ENCODE assay signal across 21 cellular contexts in the genomic region with DNA sequence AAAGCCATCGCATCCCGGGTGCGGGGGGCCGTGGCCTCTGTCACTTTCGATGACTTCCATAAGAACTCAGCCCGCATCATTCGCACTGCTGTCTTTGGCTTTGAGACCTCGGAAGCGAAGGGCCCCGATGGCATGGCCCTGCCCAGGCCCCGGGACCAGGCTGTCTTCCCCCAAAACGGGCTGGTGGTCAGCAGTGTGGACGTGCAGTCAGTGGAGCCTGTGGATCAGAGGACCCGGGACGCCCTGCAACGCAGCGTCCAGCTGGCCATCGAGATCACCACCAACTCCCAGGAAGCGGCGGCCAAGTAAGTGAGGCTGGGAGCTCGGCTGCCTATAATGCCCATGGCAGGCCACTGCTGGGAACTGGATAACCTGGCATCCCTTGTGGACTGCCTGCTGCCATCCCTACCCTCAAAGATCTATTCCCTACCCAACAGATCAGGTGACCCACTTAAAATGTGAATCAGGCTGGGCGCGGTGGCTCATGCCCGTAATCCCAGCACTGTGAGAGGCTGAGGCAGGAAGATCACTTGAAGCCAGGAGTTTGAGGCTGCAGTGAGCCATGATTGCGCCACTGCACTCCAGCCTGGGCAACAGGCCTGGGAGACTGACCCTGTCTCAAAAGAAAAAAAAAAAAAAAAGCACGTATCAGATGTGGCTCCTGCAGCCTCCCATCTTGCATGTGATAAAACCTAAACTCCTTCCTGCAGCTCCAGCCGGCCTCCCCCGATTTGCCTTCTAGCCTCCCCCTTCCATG. TPM values are rescaled to one million over a fixed set of nuclear protein-coding genes. Genes with fewer than 3 reads are reported as not detected.
A peak's percentile ranks its signal among the peaks of the same experiment; 100 is the strongest.
DNase-seq lines count a peak whose midpoint lies in the region; ATAC-seq and TF ChIP-seq lines count a peak whose summit lies in the region.
"Had no signal": no experiment of that assay in that cellular context is flagged by ENCODE, and none has a peak within 500 bp of the region (broad histone marks: within the 10 kb centered on the region; RNA-seq: fewer than 3 reads in every experiment).

No MANE protein-coding gene starts in this region.

- H3K4me1 ChIP-seq in left lung (peaks cover 0 to 23% of the 10 kb centered on the region in 2 donors), testis (peaks cover 26% of the 10 kb centered on the region), transverse colon (no peaks in the 10 kb centered on the region)

- WGBS in testis, 2 donors: 83 to 85% methylated on average over 18 to 28 of the region's 28 CpGs
- 50 to 92% methylated on average over 2 to 17 of the region's 28 CpGs for WGBS in transverse colon (ENCODE audit: low coverage in 1 of 2), 2 donors

- no peak for DNase-seq in activated naive CD4-positive, alpha-beta T cell treated with anti-CD3 and anti-CD28 coated beads, Interleukin-2, amount 10 ng/mL, durations not matched to agents 7 days and 5 days
- DNase-seq in activated naive CD4-positive, alpha-beta T cell treated with anti-CD3 and anti-CD28 coated beads, Interleukin-2, amount 50 U/mL, for 16 hours: no peak
- DNase-seq in choroid plexus epithelial cell (ENCODE audit: low read depth) (peak; percentile 33), left lung (peak; percentile 76 to 85), testis (peak; percentile 71), GM19238 (ENCODE audit: insufficient read length, low spot score) (no peak), transverse colon (no peak), WERI-Rb-1 (no peak)
- DNase-seq: activated CD4-positive, CD25-positive, alpha-beta regulatory T cell; activated CD8-positive, alpha-beta memory T cell treated with anti-CD3 and anti-CD28 coated beads for 24 hours; anterior cingulate cortex; endodermal cell; mammary epithelial cell; naive thymus-derived CD4-positive, alpha-beta T cell; NCI-H1092 treated with DMSO at 0.1 percent for 48 hours; NCI-H526; OCI-M1; T-helper 2 cell had no signal

- H3K27me3 Mint-ChIP-seq in activated naive CD4-positive, alpha-beta T cell treated with anti-CD3 and anti-CD28 coated beads, Interleukin-2, amount 10 ng/mL, durations not matched to agents 7 days and 5 days: no peaks in the 10 kb centered on the region
- H3K27me3 Mint-ChIP-seq: naive thymus-derived CD4-positive, alpha-beta T cell had no signal

- CTCF ChIA-PET in activated naive CD4-positive, alpha-beta T cell treated with anti-CD3 and anti-CD28 coated beads, Interleukin-2, amount 10 ng/mL, durations not matched to agents 7 days and 5 days (lab: Charles Lee): interaction anchor here (1.0 kb wide), 1 partner anchor 143 kb away, joined by 3 read pairs; no protein-coding TSS in a partner anchor

- H3K36me3 Mint-ChIP-seq in activated naive CD4-positive, alpha-beta T cell treated with anti-CD3 and anti-CD28 coated beads, Interleukin-2, amount 10 ng/mL, durations not matched to agents 7 days and 5 days: peaks cover 59% of the 10 kb centered on the region

- no peak for TF ChIP-seq EP300 in transverse colon (IDR thresholded peaks at IDR 0.05; ENCODE audit: low read depth)

- H3K36me3 ChIP-seq in left lung (peaks cover 0 to 96% of the 10 kb centered on the region in 2 donors), testis (ENCODE audit: low read depth, missing control alignments) (no peaks in the 10 kb centered on the region), transverse colon (peaks cover 0 to 70% (median 31%) of the 10 kb centered on the region in 4 donors), WERI-Rb-1 (no peaks in the 10 kb centered on the region)

- H3K27ac ChIP-seq in left lung (peak overlapping the region; percentile 23 to 48), testis (peak overlapping the region in 1 of 2 donors; percentile 41), transverse colon (peak overlapping the region in 2 of 4 donors; percentile 8 to 37), WERI-Rb-1 (no peak overlapping the region)
- H3K27ac ChIP-seq: SJSA1 had no signal

- H3K9me3 ChIP-seq in left lung (no peaks in the 10 kb centered on the region), testis (no peaks in the 10 kb centered on the region), transverse colon (no peaks in the 10 kb centered on the region), WERI-Rb-1 (ENCODE audit: severe bottlenecking) (no peaks in the 10 kb centered on the region)
- H3K9me3 ChIP-seq: SJSA1 had no signal

- TF ChIP-seq POLR2A in testis (IDR thresholded peaks at IDR 0.05) (no peak), transverse colon (IDR thresholded peaks at IDR 0.05) (no peak)

- H3K27me3 ChIP-seq in left lung (no peaks in the 10 kb centered on the region), testis (no peaks in the 10 kb centered on the region), transverse colon (no peaks in the 10 kb centered on the region), WERI-Rb-1 (ENCODE audit: insufficient read depth, low read depth, severe bottlenecking) (no peaks in the 10 kb centered on the region)
- H3K27me3 ChIP-seq: SJSA1 had no signal

- in situ Hi-C loops in transverse colon (cut with MboI; ENCODE audit: low pct_ligation_motif_present in 1 of 4, low pct_unique_long_range_greater_than_20kb in 1 of 4, low sequenced_read_pairs in 3 of 4): loop anchor here in 1 of 4 donors (10.0 kb wide), 1 partner anchor 150 kb away; no protein-coding TSS in a partner anchor

- peak overlapping the region; percentile 21 for H3K27ac Mint-ChIP-seq in activated naive CD4-positive, alpha-beta T cell treated with anti-CD3 and anti-CD28 coated beads, Interleukin-2, amount 10 ng/mL, durations not matched to agents 7 days and 5 days
- H3K27ac Mint-ChIP-seq: endodermal cell had no signal

- no peak overlapping the region for H3K4me3 Mint-ChIP-seq in activated naive CD4-positive, alpha-beta T cell treated with anti-CD3 and anti-CD28 coated beads, Interleukin-2, amount 10 ng/mL, durations not matched to agents 7 days and 5 days
- H3K4me3 Mint-ChIP-seq: activated T-helper 1 cell treated with anti-CD3 and anti-CD28 coated beads, Interleukin-12 subunit alpha, Interleukin-12 subunit beta, Interleukin-2, Interleukin-4 antibody, amounts not matched to agents 30 ng/mL and 10 ng/mL and 1 ng/mL, durations not matched to agents 14 hours and 24 hours and 36 hours; endodermal cell; naive thymus-derived CD4-positive, alpha-beta T cell had no signal

- no peak for TF ChIP-seq CTCF in choroid plexus epithelial cell (conservative IDR thresholded peaks at IDR 0.05; ENCODE audit: low read depth, low read length)
- no peak for TF ChIP-seq CTCF in left lung (IDR thresholded peaks at IDR 0.05)
- no peak for TF ChIP-seq CTCF in testis (IDR thresholded peaks at IDR 0.05)
- TF ChIP-seq CTCF in transverse colon (IDR thresholded peaks at IDR 0.05): no peak
- no peak for TF ChIP-seq CTCF in WERI-Rb-1 (IDR thresholded peaks at IDR 0.05; ENCODE audit: low read depth, low read length)

- ATAC-seq in left lung: peak; percentile 71
- ATAC-seq: naive thymus-derived CD4-positive, alpha-beta T cell had no signal

- H3K4me3 ChIP-seq in choroid plexus epithelial cell (ENCODE audit: low read depth, low read length): no peak overlapping the region
- H3K4me3 ChIP-seq in left lung: no peak overlapping the region
- H3K4me3 ChIP-seq in testis: no peak overlapping the region
- H3K4me3 ChIP-seq in transverse colon: no peak overlapping the region
- no peak overlapping the region for H3K4me3 ChIP-seq in WERI-Rb-1 (ENCODE audit: low read depth, low read length)
- H3K4me3 ChIP-seq: SJSA1, smooth muscle cell had no signal

- intact Hi-C loops in left lung (cut with DNase I) (no loop called here), testis (cut with DNase I; ENCODE audit: low total_unique reads) (no loop called here), transverse colon (cut with DNase I; ENCODE audit: low total_unique reads) (no loop called here)

- no peaks in the 10 kb centered on the region for H3K9me3 Mint-ChIP-seq in activated naive CD4-positive, alpha-beta T cell treated with anti-CD3 and anti-CD28 coated beads, Interleukin-2, amount 10 ng/mL, durations not matched to agents 7 days and 5 days
- H3K9me3 Mint-ChIP-seq: activated T-helper 1 cell treated with anti-CD3 and anti-CD28 coated beads, Interleukin-12 subunit alpha, Interleukin-12 subunit beta, Interleukin-2, Interleukin-4 antibody, amounts not matched to agents 30 ng/mL and 10 ng/mL and 1 ng/mL, durations not matched to agents 14 hours and 24 hours and 36 hours; endodermal cell had no signal

- peaks cover 13% of the 10 kb centered on the region for H3K4me1 Mint-ChIP-seq in activated naive CD4-positive, alpha-beta T cell treated with anti-CD3 and anti-CD28 coated beads, Interleukin-2, amount 10 ng/mL, durations not matched to agents 7 days and 5 days

RNA-seq across cellular contexts. Expression of gene CDIPT, which starts 18.3 kb away (rescaled TPM):
- 10 to 100 TPM; 69.5 to 84.8 TPM for total RNA-seq in left lung
- total RNA-seq in testis: 100 to 1,000 TPM in 1 of 2 donors, 10 to 100 TPM in 1; 90.3 to 100 TPM
- 68.7 TPM for polyA plus RNA-seq in testis (ENCODE audit: insufficient read depth, low read depth, low replicate concordance)
- 100 to 1,000 TPM in 1 of 4 donors, 10 to 100 TPM in 3; 58.5 to 139 (median 94.5) TPM for total RNA-seq in transverse colon

RNA-seq across cellular contexts. Expression of gene MVP, which starts 24.5 kb away (rescaled TPM):
- total RNA-seq in left lung (100 to 1,000 TPM; 236 to 280 TPM), testis (100 to 1,000 TPM; 147 to 224 TPM), transverse colon (100 to 1,000 TPM; 483 to 654 (median 553) TPM)
- 119 TPM for polyA plus RNA-seq in testis (ENCODE audit: insufficient read depth, low read depth, low replicate concordance)

RNA-seq across cellular contexts. Expression of gene PAGR1, which starts 28.8 kb away (rescaled TPM):
- total RNA-seq in left lung (10 to 100 TPM; 16.4 to 23.1 TPM), testis (10 to 100 TPM; 53.0 to 68.4 TPM), transverse colon (10 to 100 TPM; 28.8 to 47.5 (median 32.3) TPM)
- 36.1 TPM for polyA plus RNA-seq in testis (ENCODE audit: insufficient read depth, low read depth, low replicate concordance)

RNA-seq across cellular contexts. Expression of gene PRRT2, which starts 32.8 kb away (rescaled TPM):
- 1 to 10 TPM in 1 of 2 donors, under 1 TPM in 1; 0.94 to 3.1 TPM for total RNA-seq in left lung
- total RNA-seq in testis: 10 to 100 TPM; 13.3 to 18.0 TPM
- 8.0 TPM for polyA plus RNA-seq in testis (ENCODE audit: insufficient read depth, low read depth, low replicate concordance)
- total RNA-seq in transverse colon: 1 to 10 TPM in 3 of 4 donors, not detected in 1; 1.4 to 6.0 (median 1.9) TPM

RNA-seq across cellular contexts. Expression of gene MAZ, which starts 38.4 kb away (rescaled TPM):
- total RNA-seq in left lung: 100 to 1,000 TPM; 193 to 205 TPM
- total RNA-seq in testis: 100 to 1,000 TPM; 173 to 186 TPM
- polyA plus RNA-seq in testis (ENCODE audit: insufficient read depth, low read depth, low replicate concordance): 217 TPM
- total RNA-seq in transverse colon: 100 to 1,000 TPM; 170 to 292 (median 233) TPM

Comparison
In these comparisons a context has a peak if more than half of its experiments do, and no peak if none do; other contexts are left out.
1. DNase-seq: peak in choroid plexus epithelial cell (single experiment), left lung (2 of 2) and testis (single experiment); none in activated naive CD4-positive, alpha-beta T cell treated with anti-CD3 and anti-CD28 coated beads, Interleukin-2, amount 10 ng/mL, durations not matched to agents 7 days and 5 days (single experiment), activated naive CD4-positive, alpha-beta T cell treated with anti-CD3 and anti-CD28 coated beads, Interleukin-2, amount 50 U/mL, for 16 hours (single experiment), GM19238 (single experiment), transverse colon (single experiment) and WERI-Rb-1 (single experiment).